Comparison of ENCODE assay signal across 22 cellular contexts in the genomic region with DNA sequence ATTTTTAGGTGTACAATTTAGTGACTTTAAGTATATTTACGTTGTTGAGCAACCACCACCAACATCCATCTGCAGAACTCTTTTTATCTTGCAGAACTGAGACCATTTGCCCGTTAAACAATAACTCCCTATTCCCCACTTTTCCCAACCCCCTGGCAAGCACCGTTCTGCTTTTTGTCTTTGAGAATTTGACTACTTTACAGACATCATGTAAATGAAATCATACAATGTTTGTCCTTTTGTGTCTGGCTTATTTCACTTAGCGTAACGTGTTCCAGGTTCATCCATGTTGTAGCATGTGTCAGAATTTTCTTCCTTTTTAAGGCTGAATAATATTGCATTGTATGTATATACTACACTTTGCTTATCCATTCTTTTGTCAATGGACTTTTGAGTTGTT.
DNase-seq lines count a peak whose midpoint lies in the region; ATAC-seq, FAIRE-seq and TF ChIP-seq lines count a peak whose summit lies in the region.
"Had no signal": no experiment of that assay in that cellular context is flagged by ENCODE, and none has a peak within 500 bp of the region (broad histone marks: within the 10 kb centered on the region; RNA-seq: fewer than 3 reads in every experiment).

No MANE protein-coding gene starts in this region.

- TF ChIP-seq CTCF in nephron (IDR thresholded peaks at IDR 0.05; ENCODE audit: unreplicated experiment in 3 of 3) (no peak), lower lobe of right lung (IDR thresholded peaks at IDR 0.05) (no peak), endodermal cell (conservative IDR thresholded peaks at IDR 0.05) (no peak)

- H3K4me3 Mint-ChIP-seq in nephron, result no peak overlapping the region
- H3K4me3 Mint-ChIP-seq in endodermal cell, result no peak overlapping the region
- H3K4me3 Mint-ChIP-seq: CD14-positive monocyte; CD4-positive, alpha-beta memory T cell; CD4-positive, CD25-positive, alpha-beta regulatory T cell; CD8-positive, alpha-beta memory T cell had no signal

- H3K27ac ChIP-seq in lower lobe of right lung (no peak overlapping the region), endodermal cell (ENCODE audit: low read depth, low read length) (no peak overlapping the region)
- H3K27ac ChIP-seq: BLaER1 had no signal

- WGBS in endodermal cell (ENCODE audit: insufficient coverage in 1 of 2, insufficient read length in 1 of 2), 2 experiments, result 82 to 83% methylated on average over 2 to 5 of the region's 5 CpGs

- H3K4me1 ChIP-seq in lower lobe of right lung, result no peaks in the 10 kb centered on the region
- no peaks in the 10 kb centered on the region for H3K4me1 ChIP-seq in endodermal cell (ENCODE audit: control insufficient read depth, insufficient read depth, low read length)
- H3K4me1 ChIP-seq: BE2C, BLaER1 had no signal

- H3K27me3 Mint-ChIP-seq in nephron (ENCODE audit: low read depth) (no peaks in the 10 kb centered on the region), endodermal cell (ENCODE audit: insufficient read depth) (no peaks in the 10 kb centered on the region)
- H3K27me3 Mint-ChIP-seq: CD4-positive, CD25-positive, alpha-beta regulatory T cell had no signal

- H3K27me3 ChIP-seq in lower lobe of right lung (ENCODE audit: low read depth) (no peaks in the 10 kb centered on the region), endodermal cell (ENCODE audit: control insufficient read depth, insufficient read depth, low read length, poor library complexity, severe bottlenecking) (no peaks in the 10 kb centered on the region)
- H3K27me3 ChIP-seq: BE2C, BLaER1 had no signal

- H3K4me3 ChIP-seq in lower lobe of right lung (no peak overlapping the region), endodermal cell (ENCODE audit: low read length) (no peak overlapping the region)
- H3K4me3 ChIP-seq: BLaER1 had no signal

- H3K36me3 Mint-ChIP-seq in nephron (ENCODE audit: low read depth) (no peaks in the 10 kb centered on the region), endodermal cell (ENCODE audit: low read depth) (no peaks in the 10 kb centered on the region)
- H3K36me3 Mint-ChIP-seq: CD14-positive monocyte; CD4-positive, alpha-beta memory T cell; CD4-positive, CD25-positive, alpha-beta regulatory T cell; CD8-positive, alpha-beta memory T cell had no signal

- H3K9ac ChIP-seq in endodermal cell (ENCODE audit: extremely low read depth, low read length, poor library complexity, severe bottlenecking), result no peak overlapping the region
- H3K9ac ChIP-seq: BLaER1 had no signal

- H3K36me3 ChIP-seq in lower lobe of right lung (no peaks in the 10 kb centered on the region), endodermal cell (ENCODE audit: control insufficient read depth, insufficient read depth, low read length) (no peaks in the 10 kb centered on the region)
- H3K36me3 ChIP-seq: BE2C, BLaER1 had no signal

- H3K27ac Mint-ChIP-seq in nephron (peak overlapping the region in 2 of 3 experiments; percentile 9 to 16), endodermal cell (no peak overlapping the region)
- H3K27ac Mint-ChIP-seq: CD14-positive monocyte; CD4-positive, alpha-beta memory T cell; CD4-positive, CD25-positive, alpha-beta regulatory T cell; CD8-positive, alpha-beta memory T cell had no signal

- ATAC-seq in lower lobe of right lung, result no peak

- intact Hi-C loops in lower lobe of right lung (cut with DNase I), result no loop called here

- H3K9me3 ChIP-seq in lower lobe of right lung (no peaks in the 10 kb centered on the region), endodermal cell (ENCODE audit: control insufficient read depth, low read length) (no peaks in the 10 kb centered on the region)
- H3K9me3 ChIP-seq: BE2C had no signal

- FAIRE-seq in HTR-8/SVneo (lab: Jason Lieb, UNC), result peak; percentile 80
- peak; percentile 48 for FAIRE-seq in endometrium (lab: Jason Lieb, UNC)
- FAIRE-seq: G401.6, GM12891, GM19239 had no signal

- H3K9me3 Mint-ChIP-seq in nephron (no peaks in the 10 kb centered on the region), endodermal cell (peaks cover 7% of the 10 kb centered on the region)
- H3K9me3 Mint-ChIP-seq: CD4-positive, CD25-positive, alpha-beta regulatory T cell had no signal

- peaks cover 25% of the 10 kb centered on the region for H3K4me1 Mint-ChIP-seq in nephron
- H3K4me1 Mint-ChIP-seq in endodermal cell, result no peaks in the 10 kb centered on the region
- H3K4me1 Mint-ChIP-seq: CD14-positive monocyte; CD4-positive, alpha-beta memory T cell; CD4-positive, CD25-positive, alpha-beta regulatory T cell; CD8-positive, alpha-beta memory T cell had no signal

- DNase-seq in HTR-8/SVneo (ENCODE audit: insufficient read length, low spot score) (no peak), GM19240 (ENCODE audit: insufficient read length, low spot score) (no peak), lower lobe of right lung (no peak), NCI-H2171 treated with DMSO at 0.1 percent for 48 hours (lab: John Stamatoyannopoulos, UW) (no peak), endodermal cell (no peak)
- DNase-seq: 8988T; ACHN; BE2C; C1 segment of cervical spinal cord; CD4-positive, alpha-beta memory T cell; CD4-positive, CD25-positive, alpha-beta regulatory T cell; CD8-positive, alpha-beta memory T cell; COR-L47; DMS79 treated with DMSO at 0.1 percent for 48 hours; GF-D8 had no signal
